Comparison of ENCODE assay signal across 9 cellular contexts in genomic region chr22:38697055-38697980, GRCh38. TPM values are rescaled to one million over a fixed set of nuclear protein-coding genes. Genes with fewer than 3 reads are reported as not detected.
A peak's percentile ranks its signal among the peaks of the same experiment; 100 is the strongest.
DNase-seq lines count a peak whose midpoint lies in the region; ATAC-seq and TF ChIP-seq lines count a peak whose summit lies in the region.
"Had no signal": no experiment of that assay in that cellular context is flagged by ENCODE, and none has a peak within 500 bp of the region (broad histone marks: within the 10 kb centered on the region; RNA-seq: fewer than 3 reads in every experiment).

No MANE protein-coding gene starts in this region.

- H3K27me3 ChIP-seq in heart right ventricle = no peaks in the 10 kb centered on the region

- no peaks in the 10 kb centered on the region for H3K9me3 ChIP-seq in heart right ventricle

- no peak for ATAC-seq in activated T-helper 17 cell treated with anti-CD3 and anti-CD28 coated beads, Interleukin-2, amount 50 U/mL, for 72 hours (replicated peaks)
- peak in 2 of 8 donors; percentile 25 to 31 for ATAC-seq in heart right ventricle
- ATAC-seq in stimulated activated effector memory CD8-positive, alpha-beta T cell treated with anti-CD3 and anti-CD28 coated beads, Interleukin-12 subunit alpha, Interleukin-12 subunit beta, amount 100 ng/mL, for 72 hours = no peak
- ATAC-seq in HG02759 (IDR thresholded peaks at IDR 0.05; ENCODE audit: unreplicated experiment) = no peak

- intact Hi-C loops in heart right ventricle (cut with DNase I) = no loop called here

- peaks cover 33% of the 10 kb centered on the region for H3K4me1 Mint-ChIP-seq in activated T-helper 17 cell treated with anti-CD3 and anti-CD28 coated beads, Interleukin-2, amount 50 U/mL, for 72 hours
- peaks cover 52% of the 10 kb centered on the region for H3K4me1 Mint-ChIP-seq in stimulated activated effector memory CD8-positive, alpha-beta T cell treated with anti-CD3 and anti-CD28 coated beads, Interleukin-12 subunit alpha, Interleukin-12 subunit beta, amount 100 ng/mL, for 72 hours

- H3K27me3 Mint-ChIP-seq in activated T-helper 17 cell treated with anti-CD3 and anti-CD28 coated beads, Interleukin-2, amount 50 U/mL, for 72 hours = no peaks in the 10 kb centered on the region

- peak overlapping the region; percentile 98 for H3K4me3 Mint-ChIP-seq in activated T-helper 17 cell treated with anti-CD3 and anti-CD28 coated beads, Interleukin-2, amount 50 U/mL, for 72 hours
- peak overlapping the region; percentile 83 for H3K4me3 Mint-ChIP-seq in stimulated activated effector memory CD8-positive, alpha-beta T cell treated with anti-CD3 and anti-CD28 coated beads, Interleukin-12 subunit alpha, Interleukin-12 subunit beta, amount 100 ng/mL, for 72 hours

- peaks cover 28 to 73% (median 50%) of the 10 kb centered on the region in 9 donors for H3K4me1 ChIP-seq in heart right ventricle

- H3K36me3 ChIP-seq in heart right ventricle = peaks cover 0 to 27% (median 0%) of the 10 kb centered on the region in 9 donors

- no peak for TF ChIP-seq CTCF in heart right ventricle (IDR thresholded peaks at IDR 0.05)

- H3K4me3 ChIP-seq in heart right ventricle = peak overlapping the region in 3 of 10 donors; percentile 2 to 89 (median 75)

- 39 to 44% methylated on average over 10 of the region's 10 CpGs for WGBS in heart right ventricle, 2 donors

- peak overlapping the region; percentile 92 for H3K27ac Mint-ChIP-seq in activated T-helper 17 cell treated with anti-CD3 and anti-CD28 coated beads, Interleukin-2, amount 50 U/mL, for 72 hours
- peak overlapping the region; percentile 23 for H3K27ac Mint-ChIP-seq in stimulated activated effector memory CD8-positive, alpha-beta T cell treated with anti-CD3 and anti-CD28 coated beads, Interleukin-12 subunit alpha, Interleukin-12 subunit beta, amount 100 ng/mL, for 72 hours

- DNase-seq in HS-27A (ENCODE audit: low read depth) (peak; percentile 14), heart right ventricle (no peak), NCI-H2107 (lab: John Stamatoyannopoulos, UW) (no peak), NCI-H1417 treated with DMSO at 0.1 percent for 48 hours (lab: John Stamatoyannopoulos, UW) (no peak)
- DNase-seq in stimulated activated effector memory CD8-positive, alpha-beta T cell treated with anti-CD3 and anti-CD28 coated beads, Interleukin-12 subunit alpha, Interleukin-12 subunit beta, amount 100 ng/mL, for 72 hours (ENCODE audit: low spot score in 2 of 2) = no peak
- no peak for DNase-seq in NK-92 treated with Interleukin-12 subunit alpha and Interleukin-12 subunit beta, amount 100 ng/mL, for 24 hours (lab: John Stamatoyannopoulos, UW)
- DNase-seq: KG1 had no signal

- H3K27ac ChIP-seq in heart right ventricle = peak overlapping the region in 9 of 10 donors; percentile 1 to 99 (median 83)

- H3K9me3 Mint-ChIP-seq in activated T-helper 17 cell treated with anti-CD3 and anti-CD28 coated beads, Interleukin-2, amount 50 U/mL, for 72 hours = no peaks in the 10 kb centered on the region
- no peaks in the 10 kb centered on the region for H3K9me3 Mint-ChIP-seq in stimulated activated effector memory CD8-positive, alpha-beta T cell treated with anti-CD3 and anti-CD28 coated beads, Interleukin-12 subunit alpha, Interleukin-12 subunit beta, amount 100 ng/mL, for 72 hours

- peaks cover 87% of the 10 kb centered on the region for H3K36me3 Mint-ChIP-seq in activated T-helper 17 cell treated with anti-CD3 and anti-CD28 coated beads, Interleukin-2, amount 50 U/mL, for 72 hours (ENCODE audit: low read depth)
- peaks cover 77% of the 10 kb centered on the region for H3K36me3 Mint-ChIP-seq in stimulated activated effector memory CD8-positive, alpha-beta T cell treated with anti-CD3 and anti-CD28 coated beads, Interleukin-12 subunit alpha, Interleukin-12 subunit beta, amount 100 ng/mL, for 72 hours

RNA-seq across cellular contexts. Expression of gene JOSD1, which starts 3.4 kb away (rescaled TPM):
- 100 to 1,000 TPM in 1 of 2 donors, 10 to 100 TPM in 1; 80.1 to 104 TPM for total RNA-seq in activated T-helper 17 cell treated with anti-CD3 and anti-CD28 coated beads, Interleukin-2, amount 50 U/mL, for 72 hours
- 10 to 100 TPM; 13.7 to 37.3 (median 21.8) TPM for total RNA-seq in heart right ventricle
- polyA plus RNA-seq in heart right ventricle = 10 to 100 TPM in 1 of 2 donors, 1 to 10 TPM in 1; 9.6 to 24.2 TPM

RNA-seq across cellular contexts. Expression of gene GTPBP1, which starts 8.4 kb away (rescaled TPM):
- 10 to 100 TPM; 70.6 to 92.3 TPM for total RNA-seq in activated T-helper 17 cell treated with anti-CD3 and anti-CD28 coated beads, Interleukin-2, amount 50 U/mL, for 72 hours
- 10 to 100 TPM; 23.0 to 53.2 (median 34.2) TPM for total RNA-seq in heart right ventricle
- 10 to 100 TPM; 13.5 to 18.4 TPM for polyA plus RNA-seq in heart right ventricle

RNA-seq across cellular contexts. Expression of gene TOMM22, which starts 15.6 kb away (rescaled TPM):
- 100 to 1,000 TPM in 1 of 2 donors, 10 to 100 TPM in 1; 59.9 to 138 TPM for total RNA-seq in activated T-helper 17 cell treated with anti-CD3 and anti-CD28 coated beads, Interleukin-2, amount 50 U/mL, for 72 hours
- total RNA-seq in heart right ventricle = 10 to 100 TPM; 55.7 to 86.2 (median 72.2) TPM
- polyA plus RNA-seq in heart right ventricle = 10 to 100 TPM; 23.0 to 40.7 TPM

RNA-seq across cellular contexts. Expression of gene CBY1, which starts 40.9 kb away (rescaled TPM):
- 10 to 100 TPM; 10.4 to 11.5 TPM for total RNA-seq in activated T-helper 17 cell treated with anti-CD3 and anti-CD28 coated beads, Interleukin-2, amount 50 U/mL, for 72 hours
- 10 to 100 TPM; 33.8 to 51.0 (median 40.5) TPM for total RNA-seq in heart right ventricle
- 10 to 100 TPM; 41.6 to 74.7 TPM for polyA plus RNA-seq in heart right ventricle

RNA-seq across cellular contexts. Expression of gene FAM227A, which starts 41.1 kb away (rescaled TPM):
- total RNA-seq in activated T-helper 17 cell treated with anti-CD3 and anti-CD28 coated beads, Interleukin-2, amount 50 U/mL, for 72 hours = under 1 TPM; 0.45 to 0.63 TPM
- total RNA-seq in heart right ventricle = under 1 TPM; 0.11 to 0.97 (median 0.46) TPM
- polyA plus RNA-seq in heart right ventricle = under 1 TPM; 0.19 to 0.66 TPM
